In genomic region chrX:16282209-16282608, GRCh38 we compare ENCODE assay signal across 18 cellular contexts.
DNase-seq lines count a peak whose midpoint lies in the region; ATAC-seq, FAIRE-seq and TF ChIP-seq lines count a peak whose summit lies in the region.
"Had no signal": no experiment of that assay in that cellular context is flagged by ENCODE, and none has a peak within 500 bp of the region (broad histone marks: within the 10 kb centered on the region; RNA-seq: fewer than 3 reads in every experiment).

No MANE protein-coding gene starts in this region.

- H2BK120ac ChIP-seq in H1 (replicated peaks; ENCODE audit: low read depth, low read length): no peak overlapping the region

- no peak overlapping the region for H3K4me2 ChIP-seq in H1 (ENCODE audit: insufficient read depth in 1 of 2, low read depth in 2 of 2, low read length in 2 of 2)
- H3K4me2 ChIP-seq: BLaER1 treated with 17β-estradiol and CSF1 and Interleukin-3, amounts not matched to agents 10 nM and 100 nM had no signal

- WGBS in H1 (ENCODE audit: extremely low coverage in 1 of 2, insufficient coverage in 1 of 2, insufficient read length in 1 of 2, insufficient replicate concordance in 2 of 2, low coverage in 1 of 2, low lambda C conversion rate in 2 of 2, missing lambda C conversion rate in 1 of 2), 2 experiments: 94% methylated on average over 2 of the region's 2 CpGs; no CpG with 5 or more reads in 1 of the 2 experiments

- no peak overlapping the region for H2BK20ac ChIP-seq in H1 (ENCODE audit: low read length)

- H3K79me1 ChIP-seq in H1 (ENCODE audit: low read depth, low read length): no peaks in the 10 kb centered on the region

- H3K23me2 ChIP-seq in H1 (ENCODE audit: low read depth, low read length): no peaks in the 10 kb centered on the region

- H3K79me2 ChIP-seq in H1 (ENCODE audit: control insufficient read depth in 1 of 2, insufficient read depth in 2 of 2, low read length in 2 of 2): no peaks in the 10 kb centered on the region

- H3K56ac ChIP-seq in H1 (replicated peaks; ENCODE audit: insufficient read length, low read depth, low read length): no peak overlapping the region

- no peaks in the 10 kb centered on the region for H4K20me1 ChIP-seq in H1 (replicated peaks in 1 of 2; ENCODE audit: control insufficient read depth in 1 of 2, insufficient read depth in 2 of 2, low read length in 2 of 2)
- H4K20me1 ChIP-seq: BLaER1 treated with 17β-estradiol and CSF1 and Interleukin-3, amounts not matched to agents 10 nM and 100 nM had no signal

- no peak overlapping the region for H4K91ac ChIP-seq in H1 (replicated peaks; ENCODE audit: insufficient read length, low read length)

- H2BK12ac ChIP-seq in H1 (ENCODE audit: low read depth, low read length): no peak overlapping the region

- no peak overlapping the region for H4K5ac ChIP-seq in H1 (ENCODE audit: insufficient read length, low read depth, low read length)

- no peak overlapping the region for H3K9ac ChIP-seq in H1 (replicated peaks in 1 of 4; ENCODE audit: extremely low read depth in 1 of 4, low read depth in 3 of 4, low read length in 3 of 4)
- H3K9ac ChIP-seq: BLaER1 treated with 17β-estradiol and CSF1 and Interleukin-3, amounts not matched to agents 10 nM and 100 nM had no signal

- ATAC-seq in Right ventricle myocardium superior (ENCODE audit: poor library complexity) (peak; percentile 82), left cardiac atrium (no peak), left ventricle myocardium superior (peak; percentile 86), mucosa of descending colon (no peak)
- ATAC-seq: CD8-positive, alpha-beta T cell had no signal

- peaks cover 2% of the 10 kb centered on the region for H3K36me3 Mint-ChIP-seq in osteocyte (ENCODE audit: unreplicated experiment)
- H3K36me3 Mint-ChIP-seq: CD8-positive, alpha-beta T cell had no signal

- H3K4ac ChIP-seq in H1 (replicated peaks; ENCODE audit: insufficient read length, low read depth, low read length): no peak overlapping the region

- H3K4me3 Mint-ChIP-seq in osteocyte (ENCODE audit: unreplicated experiment): no peak overlapping the region
- H3K4me3 Mint-ChIP-seq: B cell; CD8-positive, alpha-beta T cell had no signal

- H3K18ac ChIP-seq in H1 (ENCODE audit: extremely low read depth, low read length): no peak overlapping the region

- intact Hi-C loops in Right ventricle myocardium superior (cut with DNase I) (no loop called here), left cardiac atrium (cut with DNase I) (no loop called here), left ventricle myocardium superior (cut with micrococcal nuclease) (no loop called here), mucosa of descending colon (cut with DNase I, micrococcal nuclease) (no loop called here)

- FAIRE-seq in H1 (lab: Jason Lieb, UNC): peak; percentile 13
- FAIRE-seq: GM12891, GM19239 had no signal

- DNase-seq in Right ventricle myocardium superior (no peak), left cardiac atrium (no peak), H1 (ENCODE audit: low read depth in 1 of 2, low spot score in 2 of 2) (no peak), left ventricle myocardium superior (no peak), osteocyte (ENCODE audit: extremely low spot score, unreplicated experiment) (no peak), NAMALWA (ENCODE audit: low spot score) (no peak), mucosa of descending colon (no peak), caudate nucleus (lab: John Stamatoyannopoulos, UW) (no peak)
- DNase-seq: CD8-positive, alpha-beta T cell; DMS 273 treated with DMSO at 0.1 percent for 48 hours; DMS53; DND-41; EL had no signal

- no peak overlapping the region for H2AFZ ChIP-seq in H1 (ENCODE audit: low read length)

- H2BK15ac ChIP-seq in H1 (ENCODE audit: low read length): no peak overlapping the region

- peaks cover 4% of the 10 kb centered on the region for H3K9me3 Mint-ChIP-seq in osteocyte (ENCODE audit: unreplicated experiment)
- H3K9me3 Mint-ChIP-seq: CD8-positive, alpha-beta T cell had no signal

- H3K4me3 ChIP-seq in H1 (ENCODE audit: extremely low read depth in 1 of 4, insufficient read depth in 2 of 4, low read depth in 3 of 4, low read length in 4 of 4) (no peak overlapping the region), mucosa of descending colon (no peak overlapping the region)
- H3K4me3 ChIP-seq: BLaER1 treated with 17β-estradiol and CSF1 and Interleukin-3, amounts not matched to agents 10 nM and 100 nM; HAP-1 had no signal

- TF ChIP-seq RAD21 in H1 (IDR thresholded peaks at IDR 0.05 in 1 of 2, conservative IDR thresholded peaks at IDR 0.05 in 1 of 2; ENCODE audit: low read depth in 2 of 2, low read length in 2 of 2): peak in 1 of 2 experiments; percentile 11; a peak in 1 of 4 replicates

- H2BK5ac ChIP-seq in H1 (ENCODE audit: low read depth, low read length): no peak overlapping the region

- H3K27ac Mint-ChIP-seq in osteocyte (ENCODE audit: unreplicated experiment): no peak overlapping the region
- H3K27ac Mint-ChIP-seq: B cell; CD8-positive, alpha-beta T cell had no signal

- no peak for TF ChIP-seq EP300 in H1 (IDR thresholded peaks at IDR 0.05; ENCODE audit: borderline replicate concordance in 1 of 2, low read depth in 2 of 2, low read length in 2 of 2)

- H3K36me3 ChIP-seq in H1 (ENCODE audit: control insufficient read depth in 2 of 4, insufficient read depth in 4 of 4, low read length in 3 of 4) (no peaks in the 10 kb centered on the region), mucosa of descending colon (ENCODE audit: low read depth) (no peaks in the 10 kb centered on the region)
- H3K36me3 ChIP-seq: BLaER1 treated with 17β-estradiol and CSF1 and Interleukin-3, amounts not matched to agents 10 nM and 100 nM; HAP-1 had no signal

- no peak overlapping the region for H2AK5ac ChIP-seq in H1 (ENCODE audit: low read depth, low read length)

- H3K23ac ChIP-seq in H1 (ENCODE audit: insufficient read length): no peak overlapping the region

- POLR2A ChIA-PET in H1 (lab: Charles Lee; ENCODE audit: partially characterized antibody): no interaction called here

- peaks cover 0 to 4% (median 0%) of the 10 kb centered on the region in 4 experiments; a peak in 1 of 7 replicates for H3K4me1 ChIP-seq in H1 (replicated peaks in 1 of 4; ENCODE audit: control insufficient read depth in 3 of 4, insufficient read depth in 4 of 4, low read length in 3 of 4)
- H3K4me1 ChIP-seq in mucosa of descending colon (ENCODE audit: low read depth): no peaks in the 10 kb centered on the region
- H3K4me1 ChIP-seq: BLaER1 treated with 17β-estradiol and CSF1 and Interleukin-3, amounts not matched to agents 10 nM and 100 nM; HAP-1 had no signal

- H3K4me1 Mint-ChIP-seq in osteocyte (ENCODE audit: unreplicated experiment): no peaks in the 10 kb centered on the region

- H3K27ac ChIP-seq in H1 (ENCODE audit: low read depth, low read length): no peak overlapping the region
- no peak overlapping the region for H3K27ac ChIP-seq in caudate nucleus (ENCODE audit: low read depth, low read length)
- H3K27ac ChIP-seq: BLaER1 treated with 17β-estradiol and CSF1 and Interleukin-3, amounts not matched to agents 10 nM and 100 nM had no signal

- H3K9me3 ChIP-seq in H1 (ENCODE audit: insufficient read depth in 2 of 2, low read depth in 1 of 2, low read length in 1 of 2) (no peaks in the 10 kb centered on the region), mucosa of descending colon (no peaks in the 10 kb centered on the region)
- H3K9me3 ChIP-seq: HAP-1 had no signal

- CTCF ChIA-PET in H1 (lab: Charles Lee; ENCODE audit: partially characterized antibody): interaction anchor here (1.1 kb wide), 1 partner anchor 133 kb away, joined by 3 read pairs; no protein-coding TSS in a partner anchor

- no peak overlapping the region for H3K14ac ChIP-seq in H1 (ENCODE audit: insufficient read length)

- H4K8ac ChIP-seq in H1 (ENCODE audit: extremely low read depth, insufficient read depth, low read length): no peak overlapping the region

- H3K27me3 Mint-ChIP-seq in osteocyte (ENCODE audit: unreplicated experiment): peaks cover 8% of the 10 kb centered on the region

- no peaks in the 10 kb centered on the region for H3K27me3 ChIP-seq in H1 (replicated peaks in 1 of 4; ENCODE audit: control insufficient read depth in 3 of 4, extremely low read depth in 1 of 4, insufficient read depth in 3 of 4, low read length in 3 of 4)

- TF ChIP-seq CTCF in H1 (IDR thresholded peaks at IDR 0.05; ENCODE audit: control extremely low read depth in 1 of 3, insufficient read depth in 1 of 3, low read depth in 1 of 3, low read length in 3 of 3): no peak
- TF ChIP-seq CTCF in osteocyte (IDR thresholded peaks at IDR 0.05): peak; percentile 13
- TF ChIP-seq CTCF in mucosa of descending colon (IDR thresholded peaks at IDR 0.05): no peak

- TF ChIP-seq POLR2A in H1 (IDR thresholded peaks at IDR 0.05; ENCODE audit: control extremely low read depth in 1 of 2, low read depth in 2 of 2, low read length in 2 of 2): no peak

TF ChIP-seq in H1, 55 proteins besides CTCF, POLR2A, EP300 and RAD21 (continues in another document):
- TF ChIP-seq CHD1 (IDR thresholded peaks at IDR 0.05; ENCODE audit: low read depth, low read length) (no peak), TCF12 (IDR thresholded peaks at IDR 0.05; ENCODE audit: low read depth, low read length) (no peak), KDM4A (IDR thresholded peaks at IDR 0.05; ENCODE audit: low read depth, low read length, severe bottlenecking) (no peak), E2F6 (IDR thresholded peaks at IDR 0.05) (no peak), NRF1 (IDR thresholded peaks at IDR 0.05; ENCODE audit: low read depth, low read length) (no peak), GTF2F1 (IDR thresholded peaks at IDR 0.05; ENCODE audit: borderline replicate concordance, low read depth, low read length) (no peak), TEAD4 (IDR thresholded peaks at IDR 0.05; ENCODE audit: low read depth, low read length) (no peak), NANOG (IDR thresholded peaks at IDR 0.05; ENCODE audit: insufficient read depth, low read depth, low read length, poor library complexity, severe bottlenecking) (no peak), SAP30 (IDR thresholded peaks at IDR 0.05; ENCODE audit: insufficient read depth, insufficient replicate concordance, low read length) (no peak), USF2 (IDR thresholded peaks at IDR 0.05; ENCODE audit: low read length) (no peak), SP1 (IDR thresholded peaks at IDR 0.05; ENCODE audit: low read depth, low read length) (no peak)

Comparison
In these comparisons a context has a peak if more than half of its experiments do, and no peak if none do; other contexts are left out.
1. ATAC-seq: peak in Right ventricle myocardium superior (single experiment) and left ventricle myocardium superior (single experiment); none in left cardiac atrium (0 of 2) and mucosa of descending colon (single experiment).